ENCODE assay signal across 27 cellular contexts in genomic region chr4:56902703-56903102, GRCh38.
"Had no signal": no experiment of that assay in that cellular context is flagged by ENCODE, and none has a peak within 500 bp of the region (broad histone marks: within the 10 kb centered on the region; RNA-seq: fewer than 3 reads in every experiment).

No MANE protein-coding gene starts in this region.

- ATAC-seq: psoas muscle; right cardiac atrium; right lobe of liver; stimulated activated effector memory CD8-positive, alpha-beta T cell treated with anti-CD3 and anti-CD28 coated beads, Interleukin-12 subunit alpha, Interleukin-12 subunit beta, amount 100 ng/mL, for 72 hours; stimulated activated naive B cell treated with anti-CD40 and anti-IgM and Interleukin-4, amounts not matched to agents 10 μg/mL and 1 μg/mL and 100 μg/mL, for 72 hours had no signal

- DNase-seq: occipital lobe; ovary; posterior cingulate gyrus; psoas muscle; right cardiac atrium; right lobe of liver; sigmoid colon; small intestine; stimulated activated CD4-positive, alpha-beta T cell treated with anti-CD3 and anti-CD28 coated beads, Interleukin-15, amount 100 ng/mL, for 24 hours; stimulated activated CD4-positive, alpha-beta T cell treated with anti-CD3 and anti-CD28 coated beads, Interleukin-2, amount 100 ng/mL, for 24 hours; stimulated activated CD4-positive, alpha-beta T cell treated with anti-CD3 and anti-CD28 coated beads, Interleukin-2, amount 100 ng/mL, for 48 hours; stimulated activated CD4-positive, alpha-beta T cell treated with anti-CD3 and anti-CD28 coated beads, Interleukin-4, amount 100 ng/mL, for 24 hours; stimulated activated naive B cell treated with anti-CD40 and anti-IgM and Interleukin-4, amounts not matched to agents 10 μg/mL and 1 μg/mL and 100 μg/mL, for 72 hours; stimulated activated naive CD4-positive, alpha-beta T cell treated with Interleukin-2 at 50 U/mL for 16 hours; stomach; thyroid gland; trophoblast cell; upper lobe of left lung had no signal

- H3K9me3 ChIP-seq: ovary, psoas muscle, right lobe of liver, sigmoid colon, stomach, thoracic aorta, thyroid gland, tibial nerve, upper lobe of left lung, vagina had no signal

- H3K27me3 Mint-ChIP-seq: stimulated activated naive B cell treated with anti-CD40 and anti-IgM and Interleukin-4, amounts not matched to agents 10 μg/mL and 1 μg/mL and 100 μg/mL, for 72 hours had no signal

- H3K4me3 Mint-ChIP-seq: nephron; neural progenitor cell; stimulated activated effector memory CD8-positive, alpha-beta T cell treated with anti-CD3 and anti-CD28 coated beads, Interleukin-12 subunit alpha, Interleukin-12 subunit beta, amount 100 ng/mL, for 72 hours; stimulated activated naive B cell treated with anti-CD40 and anti-IgM and Interleukin-4, amounts not matched to agents 10 μg/mL and 1 μg/mL and 100 μg/mL, for 72 hours; stimulated activated naive CD8-positive, alpha-beta T cell treated with anti-CD3 and anti-CD28 coated beads, Interleukin-15, Interleukin-2, amounts not matched to agents 100 ng/mL and 50 ng/mL, for 24 hours had no signal

- H3K27ac Mint-ChIP-seq: nephron; neural progenitor cell; progenitor cell of endocrine pancreas; stimulated activated effector memory CD8-positive, alpha-beta T cell treated with anti-CD3 and anti-CD28 coated beads, Interleukin-12 subunit alpha, Interleukin-12 subunit beta, amount 100 ng/mL, for 72 hours; stimulated activated naive B cell treated with anti-CD40 and anti-IgM and Interleukin-4, amounts not matched to agents 10 μg/mL and 1 μg/mL and 100 μg/mL, for 72 hours; stimulated activated naive CD8-positive, alpha-beta T cell treated with anti-CD3 and anti-CD28 coated beads, Interleukin-15, Interleukin-2, amounts not matched to agents 100 ng/mL and 50 ng/mL, for 24 hours had no signal

- H3K27me3 ChIP-seq: ovary, right lobe of liver, sigmoid colon, stomach, thyroid gland, tibial nerve, upper lobe of left lung, vagina had no signal

- H3K9me3 Mint-ChIP-seq: nephron; stimulated activated effector memory CD8-positive, alpha-beta T cell treated with anti-CD3 and anti-CD28 coated beads, Interleukin-12 subunit alpha, Interleukin-12 subunit beta, amount 100 ng/mL, for 72 hours; stimulated activated naive B cell treated with anti-CD40 and anti-IgM and Interleukin-4, amounts not matched to agents 10 μg/mL and 1 μg/mL and 100 μg/mL, for 72 hours; stimulated activated naive CD8-positive, alpha-beta T cell treated with anti-CD3 and anti-CD28 coated beads, Interleukin-15, Interleukin-2, amounts not matched to agents 100 ng/mL and 50 ng/mL, for 24 hours had no signal

- H3K4me2 ChIP-seq: neural progenitor cell had no signal

- H3K36me3 ChIP-seq: neural progenitor cell, ovary, right lobe of liver, sigmoid colon, stomach, thoracic aorta, thyroid gland, tibial nerve, upper lobe of left lung, vagina had no signal

- H3K4me3 ChIP-seq: neural progenitor cell, ovary, psoas muscle, right lobe of liver, sigmoid colon, stomach, thoracic aorta, thyroid gland, tibial nerve, upper lobe of left lung, vagina had no signal

- H3K9ac ChIP-seq: neural progenitor cell, parathyroid adenoma had no signal

- H3K79me2 ChIP-seq: parathyroid adenoma had no signal

- H3K4me1 ChIP-seq: parathyroid adenoma, psoas muscle, right lobe of liver had no signal

- H3K36me3 Mint-ChIP-seq: neural progenitor cell; stimulated activated naive B cell treated with anti-CD40 and anti-IgM and Interleukin-4, amounts not matched to agents 10 μg/mL and 1 μg/mL and 100 μg/mL, for 72 hours had no signal

- H3K27ac ChIP-seq: neural progenitor cell, ovary, parathyroid adenoma, psoas muscle, right lobe of liver, sigmoid colon, stomach, thoracic aorta, thyroid gland, tibial nerve, upper lobe of left lung, vagina had no signal

- H2AFZ ChIP-seq: neural progenitor cell, parathyroid adenoma had no signal
